ENCODE assay signal across 8 cellular contexts in the genomic region with DNA sequence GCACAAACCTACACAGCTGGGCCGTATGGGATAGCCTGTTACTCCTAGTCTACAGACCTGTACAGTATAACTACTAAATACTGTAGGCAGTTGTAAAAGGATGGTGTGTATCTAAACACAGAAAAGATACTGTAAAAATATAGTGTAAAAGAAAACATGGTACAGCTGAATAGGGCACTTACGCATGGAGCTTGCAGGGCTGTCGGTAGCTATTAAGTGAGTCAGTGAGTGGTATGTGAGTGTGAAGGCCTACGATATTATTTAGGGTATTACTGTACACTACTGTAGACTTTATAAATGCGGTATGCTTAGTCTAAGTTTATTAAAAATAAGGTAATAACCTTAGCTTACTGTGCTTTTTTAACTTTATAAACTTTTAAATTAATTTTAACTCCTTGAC. TPM values are rescaled to one million over a fixed set of nuclear protein-coding genes. Genes with fewer than 3 reads are reported as not detected.
DNase-seq lines count a peak whose midpoint lies in the region; ATAC-seq and TF ChIP-seq lines count a peak whose summit lies in the region.

No MANE protein-coding gene starts in this region.

- no peaks in the 10 kb centered on the region for H3K27me3 Mint-ChIP-seq in nephron progenitor cell (ENCODE audit: low read depth, poor library complexity)

- no peaks in the 10 kb centered on the region for H3K9me3 ChIP-seq in MG63

- H3K27ac Mint-ChIP-seq in nephron progenitor cell, result no peak overlapping the region

- H3K4me1 Mint-ChIP-seq in nephron progenitor cell, result peaks cover 34% of the 10 kb centered on the region

- H3K4me3 Mint-ChIP-seq in nephron progenitor cell, result peak overlapping the region; percentile 99

- H3K4me3 ChIP-seq in MG63, result peak overlapping the region; percentile 97
- peak overlapping the region; percentile 98 for H3K4me3 ChIP-seq in coronary artery

- peaks cover 6% of the 10 kb centered on the region for H3K36me3 Mint-ChIP-seq in nephron progenitor cell (ENCODE audit: low read depth)

- no peaks in the 10 kb centered on the region for H3K27me3 ChIP-seq in MG63

- no peaks in the 10 kb centered on the region for H3K9me3 Mint-ChIP-seq in nephron progenitor cell

- no peak for ATAC-seq in GM19467 (IDR thresholded peaks at IDR 0.05; ENCODE audit: unreplicated experiment)

- no peak for DNase-seq in MG63
- DNase-seq in coronary artery (ENCODE audit: low spot score), result no peak
- DNase-seq in nephron progenitor cell, result no peak
- DNase-seq in GF-D8 (lab: John Stamatoyannopoulos, UW), result no peak
- DNase-seq in UCSD-AML1 (lab: John Stamatoyannopoulos, UW; ENCODE audit: unreplicated experiment), result no peak
- no peak for DNase-seq in kidney tubule cell (ENCODE audit: low spot score)

- no peak for TF ChIP-seq CTCF in C4-2B (conservative IDR thresholded peaks at IDR 0.05)
- TF ChIP-seq CTCF in coronary artery (IDR thresholded peaks at IDR 0.05), result no peak
- no peak for TF ChIP-seq CTCF in nephron progenitor cell (IDR thresholded peaks at IDR 0.05)

- H3K27ac ChIP-seq in C4-2B, result peak overlapping the region; percentile 83; the same call in 1 of the 2 replicates
- no peak overlapping the region for H3K27ac ChIP-seq in coronary artery

- H3K36me3 ChIP-seq in MG63, result peaks cover 13% of the 10 kb centered on the region

RNA-seq across cellular contexts. Expression of gene ZCCHC9, which starts 1.2 kb away (rescaled TPM):
- 31.3 and 53.8 TPM in 2 replicates for total RNA-seq in MG63 (2014; rRNA removed; shearing (Covaris generic); ENCODE audit: low replicate concordance)
